In genomic region chr17:80147035-80147939, GRCh38 we compare ENCODE assay signal across 8 cellular contexts. TPM values are rescaled to one million over a fixed set of nuclear protein-coding genes. Genes with fewer than 3 reads are reported as not detected.
DNase-seq lines count a peak whose midpoint lies in the region; ATAC-seq and TF ChIP-seq lines count a peak whose summit lies in the region.

TSS of gene EIF4A3 (minus strand) at chr17:80147128. CDS start at chr17:80146961, 167 bp downstream.

- no peak for TF ChIP-seq CTCF in AG10803 (conservative IDR thresholded peaks at IDR 0.05; ENCODE audit: low read length)

- peak within 1 kb of the TSS; percentile 95 for H3K4me3 ChIP-seq in AG10803 (ENCODE audit: low read length)

- DNase-seq in AG10803 (ENCODE audit: low read depth): peak; percentile 99
- DNase-seq in NCI-H510A (lab: John Stamatoyannopoulos, UW): peak; percentile 99
- peak; percentile 96 for DNase-seq in activated CD4-positive, alpha-beta T cell treated with anti-CD3 and anti-CD28 coated beads for 1 hour
- peak; percentile 99 for DNase-seq in cerebellum (ENCODE audit: low spot score)
- DNase-seq in islet precursor cell: peak; percentile 100
- DNase-seq in stimulated activated CD4-positive, alpha-beta T cell treated with anti-CD3 and anti-CD28 coated beads, Interleukin-12 subunit alpha, Interleukin-12 subunit beta, amount 100 ng/mL, for 48 hours (ENCODE audit: low read depth in 2 of 3, low spot score in 1 of 3): peak; percentile 96 to 97 (median 96)

- ATAC-seq in GM19043 (IDR thresholded peaks at IDR 0.05; ENCODE audit: low read depth, unreplicated experiment) (peak; percentile 81), HG03378 (IDR thresholded peaks at IDR 0.05; ENCODE audit: unreplicated experiment) (peak; percentile 77)

RNA-seq across cellular contexts. Expression of gene EIF4A3, which starts in this region (rescaled TPM):
- total RNA-seq in cerebellum: 36.0 TPM

Comparison
In these comparisons a context has a peak if more than half of its experiments do, and no peak if none do; other contexts are left out.
1. Peak in every context shown above with its lines: DNase-seq, ATAC-seq and H3K4me3 ChIP-seq.